Comparison of ENCODE assay signal across 1 cellular context in genomic region chr1:19444399-19445021, GRCh38.
TF ChIP-seq lines count a peak whose summit lies in the region.

No MANE protein-coding gene starts in this region.

TF ChIP-seq in HepG2, 621 proteins besides CTCF, POLR2A, EP300 and RAD21 (continued from another document):
- TF ChIP-seq RAD51 (IDR thresholded peaks at IDR 0.05; ENCODE audit: borderline replicate concordance) = no peak
- peak; percentile 63 for TF ChIP-seq ZNF121 (CRISPR knock-in tag; IDR thresholded peaks at IDR 0.05)
- no peak for TF ChIP-seq HNRNPL (IDR thresholded peaks at IDR 0.05; ENCODE audit: low read depth, low read length)
TF ChIP-seq in HepG2: peak in this region for 2.
